In the genomic region with DNA sequence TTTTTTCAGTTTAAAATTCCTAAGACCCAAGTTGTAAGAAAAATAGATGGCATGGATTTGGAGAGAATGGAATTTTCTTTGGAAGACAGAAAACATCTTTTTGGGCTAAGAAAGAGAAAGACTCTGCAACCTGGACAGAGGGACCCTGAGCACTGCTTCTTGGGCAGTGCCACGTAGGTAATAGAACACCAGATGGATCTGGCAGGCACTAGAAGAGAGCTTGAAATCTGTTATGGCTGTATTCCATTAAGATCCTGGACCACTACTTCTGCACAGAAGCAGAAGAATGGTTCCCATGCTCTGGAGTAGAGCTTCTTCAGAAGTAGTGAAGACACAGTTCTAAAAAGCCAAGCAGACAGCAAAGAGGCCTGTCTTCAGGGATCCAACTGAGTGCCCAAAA, we compare ENCODE assay signal across 9 cellular contexts.
"Had no signal": no experiment of that assay in that cellular context is flagged by ENCODE, and none has a peak within 500 bp of the region (broad histone marks: within the 10 kb centered on the region; RNA-seq: fewer than 3 reads in every experiment).

No MANE protein-coding gene starts in this region.

- H3K4me3 ChIP-seq: GM23338, HAP-1 had no signal

- H3K4me2 ChIP-seq: GM23338, KMS-11 had no signal

- H3K27ac ChIP-seq: HL-60, KMS-11 had no signal

- ATAC-seq: GM23338, HCT116, HepG2 had no signal

- H3K9ac ChIP-seq: KMS-11 had no signal

- H3K9me3 ChIP-seq: HAP-1 had no signal

- H2AFZ ChIP-seq: GM23338 had no signal

- DNase-seq: H7, HFFc6, KBM-7 had no signal

- H3K4me1 ChIP-seq: HAP-1 had no signal

- FAIRE-seq: HepG2 had no signal

- H3K36me3 ChIP-seq: HAP-1 had no signal
